Comparison of ENCODE assay signal across 3 cellular contexts in the genomic region with DNA sequence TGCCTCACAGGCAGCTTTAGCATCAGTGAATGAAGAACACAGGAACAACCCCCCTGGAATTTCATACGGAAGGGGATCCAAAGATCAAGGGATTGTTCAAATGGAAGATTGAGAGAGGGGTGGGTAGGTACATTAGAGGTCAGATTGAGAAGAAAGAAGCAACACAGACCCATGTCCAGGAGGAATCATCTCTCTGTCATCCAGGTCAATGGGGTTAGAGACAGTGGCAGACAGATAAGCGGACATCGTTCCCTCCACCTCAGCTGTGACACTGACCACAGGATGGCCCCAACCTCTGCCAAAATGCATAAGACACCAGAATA.
TF ChIP-seq lines count a peak whose summit lies in the region.

No MANE protein-coding gene starts in this region.

TF ChIP-seq in HCT116, 20 proteins besides CTCF, POLR2A, EP300 and RAD21:
- TF ChIP-seq FOSL1 (IDR thresholded peaks at IDR 0.05; ENCODE audit: low read depth) (no peak), ZNF274 (IDR thresholded peaks at IDR 0.05; ENCODE audit: low read depth, low read length) (no peak), EGR1 (IDR thresholded peaks at IDR 0.05; ENCODE audit: low read depth) (no peak), SIN3A (IDR thresholded peaks at IDR 0.05; ENCODE audit: low read depth) (no peak), POLR2AphosphoS5 (IDR thresholded peaks at IDR 0.05; ENCODE audit: low read depth, low read length) (no peak), JUND (IDR thresholded peaks at IDR 0.05) (no peak), SP1 (IDR thresholded peaks at IDR 0.05; ENCODE audit: low read depth) (no peak), ELF1 (IDR thresholded peaks at IDR 0.05; ENCODE audit: borderline replicate concordance, low read depth) (no peak)
- TF ChIP-seq, protein P1, sequence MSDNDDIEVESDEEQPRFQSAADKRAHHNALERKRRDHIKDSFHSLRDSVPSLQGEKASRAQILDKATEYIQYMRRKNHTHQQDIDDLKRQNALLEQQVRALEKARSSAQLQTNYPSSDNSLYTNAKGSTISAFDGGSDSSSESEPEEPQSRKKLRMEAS (IDR thresholded peaks at IDR 0.05): no peak
- TF ChIP-seq, protein P2, sequence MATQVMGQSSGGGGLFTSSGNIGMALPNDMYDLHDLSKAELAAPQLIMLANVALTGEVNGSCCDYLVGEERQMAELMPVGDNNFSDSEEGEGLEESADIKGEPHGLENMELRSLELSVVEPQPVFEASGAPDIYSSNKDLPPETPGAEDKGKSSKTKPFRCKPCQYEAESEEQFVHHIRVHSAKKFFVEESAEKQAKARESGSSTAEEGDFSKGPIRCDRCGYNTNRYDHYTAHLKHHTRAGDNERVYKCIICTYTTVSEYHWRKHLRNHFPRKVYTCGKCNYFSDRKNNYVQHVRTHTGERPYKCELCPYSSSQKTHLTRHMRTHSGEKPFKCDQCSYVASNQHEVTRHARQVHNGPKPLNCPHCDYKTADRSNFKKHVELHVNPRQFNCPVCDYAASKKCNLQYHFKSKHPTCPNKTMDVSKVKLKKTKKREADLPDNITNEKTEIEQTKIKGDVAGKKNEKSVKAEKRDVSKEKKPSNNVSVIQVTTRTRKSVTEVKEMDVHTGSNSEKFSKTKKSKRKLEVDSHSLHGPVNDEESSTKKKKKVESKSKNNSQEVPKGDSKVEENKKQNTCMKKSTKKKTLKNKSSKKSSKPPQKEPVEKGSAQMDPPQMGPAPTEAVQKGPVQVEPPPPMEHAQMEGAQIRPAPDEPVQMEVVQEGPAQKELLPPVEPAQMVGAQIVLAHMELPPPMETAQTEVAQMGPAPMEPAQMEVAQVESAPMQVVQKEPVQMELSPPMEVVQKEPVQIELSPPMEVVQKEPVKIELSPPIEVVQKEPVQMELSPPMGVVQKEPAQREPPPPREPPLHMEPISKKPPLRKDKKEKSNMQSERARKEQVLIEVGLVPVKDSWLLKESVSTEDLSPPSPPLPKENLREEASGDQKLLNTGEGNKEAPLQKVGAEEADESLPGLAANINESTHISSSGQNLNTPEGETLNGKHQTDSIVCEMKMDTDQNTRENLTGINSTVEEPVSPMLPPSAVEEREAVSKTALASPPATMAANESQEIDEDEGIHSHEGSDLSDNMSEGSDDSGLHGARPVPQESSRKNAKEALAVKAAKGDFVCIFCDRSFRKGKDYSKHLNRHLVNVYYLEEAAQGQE (IDR thresholded peaks at IDR 0.05; ENCODE audit: low read depth): no peak
- TF ChIP-seq, protein P3, sequence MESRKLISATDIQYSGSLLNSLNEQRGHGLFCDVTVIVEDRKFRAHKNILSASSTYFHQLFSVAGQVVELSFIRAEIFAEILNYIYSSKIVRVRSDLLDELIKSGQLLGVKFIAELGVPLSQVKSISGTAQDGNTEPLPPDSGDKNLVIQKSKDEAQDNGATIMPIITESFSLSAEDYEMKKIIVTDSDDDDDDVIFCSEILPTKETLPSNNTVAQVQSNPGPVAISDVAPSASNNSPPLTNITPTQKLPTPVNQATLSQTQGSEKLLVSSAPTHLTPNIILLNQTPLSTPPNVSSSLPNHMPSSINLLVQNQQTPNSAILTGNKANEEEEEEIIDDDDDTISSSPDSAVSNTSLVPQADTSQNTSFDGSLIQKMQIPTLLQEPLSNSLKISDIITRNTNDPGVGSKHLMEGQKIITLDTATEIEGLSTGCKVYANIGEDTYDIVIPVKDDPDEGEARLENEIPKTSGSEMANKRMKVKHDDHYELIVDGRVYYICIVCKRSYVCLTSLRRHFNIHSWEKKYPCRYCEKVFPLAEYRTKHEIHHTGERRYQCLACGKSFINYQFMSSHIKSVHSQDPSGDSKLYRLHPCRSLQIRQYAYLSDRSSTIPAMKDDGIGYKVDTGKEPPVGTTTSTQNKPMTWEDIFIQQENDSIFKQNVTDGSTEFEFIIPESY (IDR thresholded peaks at IDR 0.05; ENCODE audit: extremely low read depth, insufficient replicate concordance, low read length): no peak

TF ChIP-seq in K562, 482 proteins besides CTCF, POLR2A, EP300 and RAD21 (continues in another document):
- no peak for TF ChIP-seq XRCC4 (IDR thresholded peaks at IDR 0.05; ENCODE audit: extremely low read depth, insufficient read depth, insufficient read length)
- TF ChIP-seq, protein P4, sequence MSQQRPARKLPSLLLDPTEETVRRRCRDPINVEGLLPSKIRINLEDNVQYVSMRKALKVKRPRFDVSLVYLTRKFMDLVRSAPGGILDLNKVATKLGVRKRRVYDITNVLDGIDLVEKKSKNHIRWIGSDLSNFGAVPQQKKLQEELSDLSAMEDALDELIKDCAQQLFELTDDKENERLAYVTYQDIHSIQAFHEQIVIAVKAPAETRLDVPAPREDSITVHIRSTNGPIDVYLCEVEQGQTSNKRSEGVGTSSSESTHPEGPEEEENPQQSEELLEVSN (IDR thresholded peaks at IDR 0.05; ENCODE audit: borderline replicate concordance in 1 of 2, extremely low read depth in 1 of 2, insufficient read depth in 1 of 2, insufficient read length in 1 of 2, low read depth in 1 of 2, low read length in 1 of 2, poor library complexity in 1 of 2, severe bottlenecking in 1 of 2): no peak
- no peak for TF ChIP-seq CREBBP (IDR thresholded peaks at IDR 0.05; ENCODE audit: low read depth, low read length)
- 0 out of 2 replicates have a peak, but pooled peaks have one; percentile 5 for TF ChIP-seq ZNF644 (tag; IDR thresholded peaks at IDR 0.05; ENCODE audit: low read depth)
- TF ChIP-seq KAT8 (IDR thresholded peaks at IDR 0.05; ENCODE audit: low read depth): no peak
- TF ChIP-seq RNF2 (IDR thresholded peaks at IDR 0.05): no peak
- TF ChIP-seq, protein P2 (CRISPR knock-in tag; IDR thresholded peaks at IDR 0.05; ENCODE audit: low read depth): peak; percentile 56; the same call in 1 of the 2 replicates
- TF ChIP-seq, protein P5, sequence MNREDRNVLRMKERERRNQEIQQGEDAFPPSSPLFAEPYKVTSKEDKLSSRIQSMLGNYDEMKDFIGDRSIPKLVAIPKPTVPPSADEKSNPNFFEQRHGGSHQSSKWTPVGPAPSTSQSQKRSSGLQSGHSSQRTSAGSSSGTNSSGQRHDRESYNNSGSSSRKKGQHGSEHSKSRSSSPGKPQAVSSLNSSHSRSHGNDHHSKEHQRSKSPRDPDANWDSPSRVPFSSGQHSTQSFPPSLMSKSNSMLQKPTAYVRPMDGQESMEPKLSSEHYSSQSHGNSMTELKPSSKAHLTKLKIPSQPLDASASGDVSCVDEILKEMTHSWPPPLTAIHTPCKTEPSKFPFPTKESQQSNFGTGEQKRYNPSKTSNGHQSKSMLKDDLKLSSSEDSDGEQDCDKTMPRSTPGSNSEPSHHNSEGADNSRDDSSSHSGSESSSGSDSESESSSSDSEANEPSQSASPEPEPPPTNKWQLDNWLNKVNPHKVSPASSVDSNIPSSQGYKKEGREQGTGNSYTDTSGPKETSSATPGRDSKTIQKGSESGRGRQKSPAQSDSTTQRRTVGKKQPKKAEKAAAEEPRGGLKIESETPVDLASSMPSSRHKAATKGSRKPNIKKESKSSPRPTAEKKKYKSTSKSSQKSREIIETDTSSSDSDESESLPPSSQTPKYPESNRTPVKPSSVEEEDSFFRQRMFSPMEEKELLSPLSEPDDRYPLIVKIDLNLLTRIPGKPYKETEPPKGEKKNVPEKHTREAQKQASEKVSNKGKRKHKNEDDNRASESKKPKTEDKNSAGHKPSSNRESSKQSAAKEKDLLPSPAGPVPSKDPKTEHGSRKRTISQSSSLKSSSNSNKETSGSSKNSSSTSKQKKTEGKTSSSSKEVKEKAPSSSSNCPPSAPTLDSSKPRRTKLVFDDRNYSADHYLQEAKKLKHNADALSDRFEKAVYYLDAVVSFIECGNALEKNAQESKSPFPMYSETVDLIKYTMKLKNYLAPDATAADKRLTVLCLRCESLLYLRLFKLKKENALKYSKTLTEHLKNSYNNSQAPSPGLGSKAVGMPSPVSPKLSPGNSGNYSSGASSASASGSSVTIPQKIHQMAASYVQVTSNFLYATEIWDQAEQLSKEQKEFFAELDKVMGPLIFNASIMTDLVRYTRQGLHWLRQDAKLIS (CRISPR knock-in tag; IDR thresholded peaks at IDR 0.05): 0 out of 2 replicates have a peak, but pooled peaks have one; percentile 6
- no peak for TF ChIP-seq RBM39 (optimal IDR thresholded peaks at IDR 0.05; ENCODE audit: low read depth, low read length)
- TF ChIP-seq HNRNPUL1 (IDR thresholded peaks at IDR 0.05; ENCODE audit: low read length): no peak
- TF ChIP-seq RFX1 (IDR thresholded peaks at IDR 0.05): no peak

TF ChIP-seq in neural cell, 6 proteins besides CTCF, POLR2A, EP300 and RAD21:
- TF ChIP-seq EZH2 (IDR thresholded peaks at IDR 0.05; ENCODE audit: borderline replicate concordance, insufficient read depth, low read length, poor library complexity, severe bottlenecking): no peak
- TF ChIP-seq, protein P2 (IDR thresholded peaks at IDR 0.05; ENCODE audit: borderline replicate concordance): no peak
- no peak for TF ChIP-seq SMC3 (conservative IDR thresholded peaks at IDR 0.05; ENCODE audit: poor library complexity)
- no peak for TF ChIP-seq TAF1 (IDR thresholded peaks at IDR 0.05; ENCODE audit: low read depth)
- TF ChIP-seq POLR2AphosphoS5 (IDR thresholded peaks at IDR 0.05): no peak
- no peak for TF ChIP-seq MXI1 (conservative IDR thresholded peaks at IDR 0.05; ENCODE audit: poor library complexity, severe bottlenecking)
